28 cellular contexts compared by ENCODE assay signal in the genomic region with DNA sequence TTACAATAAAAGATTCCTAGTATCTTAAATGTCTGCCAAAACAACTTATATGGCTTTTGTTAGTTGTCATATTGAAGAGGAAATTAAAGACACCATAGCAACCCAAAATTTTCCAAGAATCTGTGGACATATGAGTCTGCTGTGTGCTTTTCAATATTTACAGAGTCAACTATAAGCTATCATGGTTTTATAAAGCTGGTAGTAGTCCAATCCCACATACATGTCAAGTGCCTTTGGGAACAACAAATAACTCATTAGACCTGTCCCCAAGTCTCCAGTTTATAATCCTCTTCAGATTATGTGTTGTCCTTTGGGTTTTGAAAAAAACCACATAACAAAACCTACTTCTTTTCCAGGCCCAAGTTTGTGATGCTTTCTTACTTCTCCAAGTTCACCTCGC.
"Had no signal": no experiment of that assay in that cellular context is flagged by ENCODE, and none has a peak within 500 bp of the region (broad histone marks: within the 10 kb centered on the region; RNA-seq: fewer than 3 reads in every experiment).

No MANE protein-coding gene starts in this region.

- ATAC-seq: esophagus mucosa, gastroesophageal sphincter, heart left ventricle, left lobe of liver, natural killer cell, sciatic nerve had no signal

- H3K4me1 ChIP-seq: parathyroid adenoma, thyroid gland had no signal

- H3K27me3 Mint-ChIP-seq: dendritic cell treated with granulocyte-macrophage colony-stimulating factor and Interleukin-4, amounts not matched to agents 40 ng/mL and 50 ng/mL, for 4 days; progenitor cell of endocrine pancreas had no signal

- DNase-seq: effector CD8-positive, alpha-beta T cell; endodermal cell; foreskin fibroblast; heart left ventricle; kidney; natural killer cell; stimulated activated CD4-positive, alpha-beta T cell treated with anti-CD3 and anti-CD28 coated beads, Interleukin-12 subunit alpha, Interleukin-12 subunit beta, amount 100 ng/mL, for 4 hours; stimulated activated CD4-positive, alpha-beta T cell treated with anti-CD3 and anti-CD28 coated beads, Interleukin-1b, Interleukin-23, amount 100 ng/mL, for 48 hours; stimulated activated CD4-positive, alpha-beta T cell treated with anti-CD3 and anti-CD28 coated beads, Interleukin-4, amount 100 ng/mL, for 1 hour; stimulated activated CD8-positive, alpha-beta memory T cell treated with anti-CD3 and anti-CD28 coated beads, Interleukin-4, amount 100 ng/mL, for 48 hours; stimulated activated naive CD4-positive, alpha-beta T cell treated with Interleukin-2 at 50 U/mL for 16 hours; stomach; thyroid gland; trophoblast cell had no signal

- H3K36me3 ChIP-seq: gastroesophageal sphincter, heart left ventricle, right atrium auricular region, stomach, thyroid gland, vagina had no signal

- H3K9me3 ChIP-seq: gastroesophageal sphincter, right atrium auricular region, stomach, thyroid gland, vagina had no signal

- H3K36me3 Mint-ChIP-seq: memory B cell, natural killer cell had no signal

- H3K27ac ChIP-seq: epithelial cell of prostate, gastroesophageal sphincter, heart left ventricle, hepatocyte, parathyroid adenoma, right atrium auricular region, stomach, thyroid gland, vagina had no signal

- H3K27me3 ChIP-seq: gastroesophageal sphincter, heart left ventricle, hepatocyte, right atrium auricular region, stomach, thyroid gland, vagina had no signal

- H3K4me1 Mint-ChIP-seq: memory B cell, natural killer cell had no signal

- H3K4me3 ChIP-seq: gastroesophageal sphincter, heart left ventricle, hepatocyte, lung, right atrium auricular region, smooth muscle cell, stomach, thyroid gland, vagina had no signal

- H3K9me3 Mint-ChIP-seq: memory B cell, natural killer cell had no signal

- H3K4me3 Mint-ChIP-seq: dendritic cell treated with granulocyte-macrophage colony-stimulating factor and Interleukin-4, amounts not matched to agents 40 ng/mL and 50 ng/mL, for 4 days; endodermal cell; memory B cell; natural killer cell had no signal
